In the genomic region with DNA sequence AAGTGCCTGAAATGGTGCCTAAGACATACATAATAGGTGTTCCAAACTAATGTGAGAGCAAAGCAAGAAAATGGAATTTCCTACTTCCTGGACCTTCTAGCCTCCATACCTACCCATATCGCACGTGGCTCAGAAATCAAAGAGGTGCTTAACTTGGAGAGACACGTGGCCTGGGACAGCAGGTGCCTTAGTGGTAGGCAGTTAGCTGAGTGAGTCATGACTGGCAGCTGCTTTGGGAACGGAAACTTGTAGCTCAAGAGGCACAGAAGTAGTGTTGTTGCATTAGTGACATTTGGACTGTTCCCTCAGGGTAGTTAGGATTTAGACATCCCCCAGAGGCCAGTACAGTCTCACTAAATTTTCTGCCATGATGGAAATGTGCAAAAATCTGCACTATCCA, we compare ENCODE assay signal across 1 cellular context.
TF ChIP-seq lines count a peak whose summit lies in the region.

No MANE protein-coding gene starts in this region.

TF ChIP-seq in HepG2, 621 proteins besides CTCF, POLR2A, EP300 and RAD21 (continued from another document):
- TF ChIP-seq, protein P1, sequence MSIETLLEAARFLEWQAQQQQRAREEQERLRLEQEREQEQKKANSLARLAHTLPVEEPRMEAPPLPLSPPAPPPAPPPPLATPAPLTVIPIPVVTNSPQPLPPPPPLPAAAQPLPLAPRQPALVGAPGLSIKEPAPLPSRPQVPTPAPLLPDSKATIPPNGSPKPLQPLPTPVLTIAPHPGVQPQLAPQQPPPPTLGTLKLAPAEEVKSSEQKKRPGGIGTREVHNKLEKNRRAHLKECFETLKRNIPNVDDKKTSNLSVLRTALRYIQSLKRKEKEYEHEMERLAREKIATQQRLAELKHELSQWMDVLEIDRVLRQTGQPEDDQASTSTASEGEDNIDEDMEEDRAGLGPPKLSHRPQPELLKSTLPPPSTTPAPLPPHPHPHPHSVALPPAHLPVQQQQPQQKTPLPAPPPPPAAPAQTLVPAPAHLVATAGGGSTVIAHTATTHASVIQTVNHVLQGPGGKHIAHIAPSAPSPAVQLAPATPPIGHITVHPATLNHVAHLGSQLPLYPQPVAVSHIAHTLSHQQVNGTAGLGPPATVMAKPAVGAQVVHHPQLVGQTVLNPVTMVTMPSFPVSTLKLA (IDR thresholded peaks at IDR 0.05) = peak; percentile 95
